Comparison of ENCODE assay signal across 24 cellular contexts in genomic region chr2:237378650-237379049, GRCh38. TPM values are rescaled to one million over a fixed set of nuclear protein-coding genes. Genes with fewer than 3 reads are reported as not detected.
DNase-seq lines count a peak whose midpoint lies in the region; TF ChIP-seq lines count a peak whose summit lies in the region.
"Had no signal": no experiment of that assay in that cellular context is flagged by ENCODE, and none has a peak within 500 bp of the region (broad histone marks: within the 10 kb centered on the region; RNA-seq: fewer than 3 reads in every experiment).

No MANE protein-coding gene starts in this region.

- TF ChIP-seq CTCF in smooth muscle cell (IDR thresholded peaks at IDR 0.05; ENCODE audit: borderline replicate concordance, insufficient read depth, poor library complexity, severe bottlenecking) (no peak), vagina (IDR thresholded peaks at IDR 0.05) (no peak), osteocyte (IDR thresholded peaks at IDR 0.05) (no peak), breast epithelium (IDR thresholded peaks at IDR 0.05) (no peak)

- no peaks in the 10 kb centered on the region for H3K27me3 Mint-ChIP-seq in osteocyte (ENCODE audit: unreplicated experiment)
- H3K27me3 Mint-ChIP-seq: CD4-positive, CD25-positive, alpha-beta regulatory T cell had no signal

- H3K4me3 ChIP-seq in smooth muscle cell = no peak overlapping the region
- H3K4me3 ChIP-seq in vagina = no peak overlapping the region
- no peak overlapping the region for H3K4me3 ChIP-seq in breast epithelium
- H3K4me3 ChIP-seq: BLaER1, PC-9, SJCRH30 had no signal

- H4K20me1 ChIP-seq in smooth muscle cell (ENCODE audit: low read depth) = peaks cover 100% of the 10 kb centered on the region
- H4K20me1 ChIP-seq: BLaER1 had no signal

- peaks cover 97% of the 10 kb centered on the region for H3K79me2 ChIP-seq in smooth muscle cell (ENCODE audit: low read depth)

- H3F3A ChIP-seq in smooth muscle cell (ENCODE audit: low read depth) = peaks cover 89% of the 10 kb centered on the region

- no peak overlapping the region for H3K4me2 ChIP-seq in smooth muscle cell
- H3K4me2 ChIP-seq: BLaER1, PC-9 had no signal

- no peak overlapping the region for H3K9ac ChIP-seq in smooth muscle cell (ENCODE audit: low read depth)
- H3K9ac ChIP-seq: BLaER1 had no signal

- H3K27ac ChIP-seq in smooth muscle cell (ENCODE audit: low read depth) = peak overlapping the region; percentile 86
- peak overlapping the region; percentile 28 for H3K27ac ChIP-seq in vagina
- peak overlapping the region in 1 of 2 donors; percentile 38 for H3K27ac ChIP-seq in breast epithelium
- H3K27ac ChIP-seq: 22Rv1, BLaER1, HL-60, PC-9, SJCRH30 had no signal

- WGBS in smooth muscle cell (ENCODE audit: low lambda C conversion rate) = 96% methylated on average over 11 of the region's 11 CpGs

- peaks cover 29% of the 10 kb centered on the region for H3K36me3 ChIP-seq in smooth muscle cell (ENCODE audit: low read depth)
- H3K36me3 ChIP-seq in vagina = peaks cover 0 to 41% of the 10 kb centered on the region in 2 donors
- no peaks in the 10 kb centered on the region for H3K36me3 ChIP-seq in breast epithelium
- H3K36me3 ChIP-seq: BLaER1, SJCRH30 had no signal

- no peak overlapping the region for H3K4me3 Mint-ChIP-seq in osteocyte (ENCODE audit: unreplicated experiment)
- H3K4me3 Mint-ChIP-seq: CD4-positive, CD25-positive, alpha-beta regulatory T cell had no signal

- H3K36me3 Mint-ChIP-seq in osteocyte (ENCODE audit: unreplicated experiment) = peaks cover 27% of the 10 kb centered on the region
- H3K36me3 Mint-ChIP-seq: CD4-positive, CD25-positive, alpha-beta regulatory T cell had no signal

- H3K9me3 ChIP-seq in smooth muscle cell (replicated peaks; ENCODE audit: low read depth) = no peaks in the 10 kb centered on the region
- H3K9me3 ChIP-seq in vagina = no peaks in the 10 kb centered on the region
- peaks cover 0 to 5% of the 10 kb centered on the region in 2 donors for H3K9me3 ChIP-seq in breast epithelium
- H3K9me3 ChIP-seq: BLaER1 had no signal

- H2AFZ ChIP-seq in smooth muscle cell (ENCODE audit: low read depth) = no peak overlapping the region
- H2AFZ ChIP-seq: PC-9 had no signal

- intact Hi-C loops in vagina (cut with DNase I) = no loop called here
- intact Hi-C loops in breast epithelium (cut with DNase I; ENCODE audit: low total_unique reads) = no loop called here

- no peak overlapping the region for H3K27ac Mint-ChIP-seq in osteocyte (ENCODE audit: unreplicated experiment)

- TF ChIP-seq POLR2A in vagina (IDR thresholded peaks at IDR 0.05) (no peak), breast epithelium (IDR thresholded peaks at IDR 0.05) (no peak)

- H3K4me1 Mint-ChIP-seq in osteocyte (ENCODE audit: unreplicated experiment) = no peaks in the 10 kb centered on the region

- no peaks in the 10 kb centered on the region for H3K27me3 ChIP-seq in smooth muscle cell (ENCODE audit: low read depth)
- H3K27me3 ChIP-seq in vagina = no peaks in the 10 kb centered on the region
- no peaks in the 10 kb centered on the region for H3K27me3 ChIP-seq in breast epithelium
- H3K27me3 ChIP-seq: BLaER1 had no signal

- peak; percentile 18 for DNase-seq in NCI-H2029 (lab: John Stamatoyannopoulos, UW)
- DNase-seq in NCI-H2029 treated with DMSO at 0.1 percent for 48 hours (lab: John Stamatoyannopoulos, UW) = no peak
- peak; percentile 60 for DNase-seq in mucosa of gallbladder (ENCODE audit: low spot score)
- DNase-seq in smooth muscle cell (lab: John Stamatoyannopoulos, UW; ENCODE audit: unreplicated experiment) = no peak
- peak in 1 of 2 donors; percentile 86 for DNase-seq in vagina (ENCODE audit: extremely low spot score in 2 of 2)
- DNase-seq in osteocyte (ENCODE audit: extremely low spot score, unreplicated experiment) = no peak
- no peak for DNase-seq in breast epithelium (ENCODE audit: low spot score in 2 of 2)
- DNase-seq in EL = no peak
- DNase-seq: CD4-positive, CD25-positive, alpha-beta regulatory T cell; DMS153; DND-41; GOT3; HCEC 1CT; NCI-H1048; NCI-H1417; NCI-H1694 treated with DMSO at 0.1 percent for 48 hours; NCI-H2171 treated with DMSO at 0.1 percent for 48 hours; NCI-H524; NCI-H774; PC-9; SJCRH30 had no signal

- no peaks in the 10 kb centered on the region for H3K4me1 ChIP-seq in smooth muscle cell (ENCODE audit: low read depth)
- peaks cover 3% of the 10 kb centered on the region for H3K4me1 ChIP-seq in vagina
- no peaks in the 10 kb centered on the region for H3K4me1 ChIP-seq in breast epithelium
- H3K4me1 ChIP-seq: BLaER1, SJCRH30 had no signal

- H3K9me3 Mint-ChIP-seq in osteocyte (ENCODE audit: unreplicated experiment) = no peaks in the 10 kb centered on the region
- H3K9me3 Mint-ChIP-seq: CD4-positive, CD25-positive, alpha-beta regulatory T cell had no signal

RNA-seq across cellular contexts. Expression of gene COL6A3, which starts 35.3 kb away (rescaled TPM):
- total RNA-seq in mucosa of gallbladder (258 TPM), smooth muscle cell (1,708 and 1,938 TPM in 2 replicates), vagina (315 TPM), osteocyte (143 and 159 TPM in 2 replicates), breast epithelium (100 to 1,000 TPM; 116 to 907 (median 320) TPM)
- 643 and 888 TPM in 2 replicates for polyA plus RNA-seq in smooth muscle cell

Comparison
In these comparisons a context has a peak if more than half of its experiments do, and no peak if none do; other contexts are left out.
1. DNase-seq: peak in NCI-H2029 (single experiment) and mucosa of gallbladder (single experiment); none in NCI-H2029 treated with DMSO at 0.1 percent for 48 hours (single experiment), smooth muscle cell (single experiment), osteocyte (single experiment), breast epithelium (0 of 2) and EL (single experiment).